8 cellular contexts compared by ENCODE assay signal in the genomic region with DNA sequence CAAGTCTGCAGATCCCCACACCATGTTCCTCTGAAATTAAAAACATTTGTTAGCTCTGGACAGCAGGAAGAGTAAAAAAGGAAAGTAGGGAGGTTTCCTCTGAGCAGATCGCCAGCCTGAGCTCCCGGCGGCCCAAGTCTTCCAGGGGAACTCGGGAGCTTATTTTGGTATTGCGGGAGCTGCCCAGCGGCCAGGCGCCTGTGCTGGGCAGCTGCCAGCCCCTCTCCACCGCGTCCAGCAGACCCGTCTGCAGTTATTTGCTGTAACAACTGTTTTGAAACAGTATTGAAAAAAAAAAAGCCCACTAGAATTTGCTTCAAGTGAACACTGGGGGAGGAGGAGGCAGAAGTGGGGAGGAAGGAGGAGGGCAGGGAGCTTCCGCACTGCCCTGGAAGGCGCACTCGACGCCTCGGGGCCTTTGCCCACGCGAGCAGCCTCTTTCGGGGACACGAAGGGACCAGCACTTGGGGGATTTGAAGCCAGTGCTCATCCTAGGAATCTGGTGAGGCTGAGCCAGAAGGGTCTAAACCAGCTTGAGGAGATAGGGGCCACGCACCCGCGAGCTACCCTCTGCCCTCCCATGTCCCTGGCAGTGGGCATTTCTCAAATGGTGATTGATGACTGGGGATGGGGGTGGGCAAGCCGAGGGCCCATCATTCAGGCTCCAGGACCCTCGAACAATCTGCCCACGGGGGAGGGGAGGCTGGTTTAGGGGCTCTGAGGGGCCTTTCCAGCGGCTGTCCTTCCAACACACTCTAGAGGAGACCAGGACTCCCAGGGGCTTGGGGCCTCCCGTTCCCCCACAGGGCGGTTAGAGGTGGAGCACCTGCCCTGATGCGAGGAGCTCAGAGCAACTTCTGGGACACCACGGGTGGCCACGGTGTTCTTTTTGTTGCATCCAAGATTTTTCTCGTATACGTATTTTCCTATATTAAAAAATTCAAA. TPM values are rescaled to one million over a fixed set of nuclear protein-coding genes. Genes with fewer than 3 reads are reported as not detected.
DNase-seq lines count a peak whose midpoint lies in the region; ATAC-seq and TF ChIP-seq lines count a peak whose summit lies in the region.

No MANE protein-coding gene starts in this region.

- H3K4me3 ChIP-seq in iPS-18c (ENCODE audit: insufficient read depth, low read depth, low read length): peak overlapping the region; percentile 69
- H3K4me3 ChIP-seq in skin epidermis: peak overlapping the region; percentile 42 to 71 (median 53)

- peak overlapping the region in 20 of 21 experiments; percentile 78 to 99 (median 92) for H3K27ac ChIP-seq in skin epidermis

- DNase-seq in HFFc6 (peak; percentile 15), anterior cingulate cortex (lab: John Stamatoyannopoulos, UW) (peak in 33 of 58 donors; percentile 21 to 68 (median 45)), LoVo (ENCODE audit: low spot score) (no peak), NCI-H146 (lab: John Stamatoyannopoulos, UW) (no peak)
- no peak for DNase-seq in stimulated activated CD4-positive, alpha-beta T cell treated with anti-CD3 and anti-CD28 coated beads, Interleukin-12 subunit alpha, Interleukin-12 subunit beta, amount 100 ng/mL, for 4 hours

- H3K9me3 Mint-ChIP-seq in HFFc6: no peaks in the 10 kb centered on the region

- no peaks in the 10 kb centered on the region for H3K36me3 Mint-ChIP-seq in HFFc6 (ENCODE audit: low read depth)

- no peak for TF ChIP-seq CTCF in HFFc6 (IDR thresholded peaks at IDR 0.05)

- H3K27ac Mint-ChIP-seq in HFFc6: peak overlapping the region; percentile 83

- no peaks in the 10 kb centered on the region for H3K9me3 ChIP-seq in iPS-18c (ENCODE audit: control insufficient read depth, insufficient read depth, low read length)

- peak overlapping the region; percentile 84 for H3K4me3 Mint-ChIP-seq in HFFc6

- peaks cover 9% of the 10 kb centered on the region for H3K27me3 Mint-ChIP-seq in HFFc6 (ENCODE audit: insufficient read depth)

- H3K4me1 Mint-ChIP-seq in HFFc6 (ENCODE audit: low read depth): peaks cover 42% of the 10 kb centered on the region

- no peak for ATAC-seq in GM21737 (IDR thresholded peaks at IDR 0.05; ENCODE audit: unreplicated experiment)

RNA-seq across cellular contexts. Expression of a gene that starts 3.0 kb away (rescaled TPM):
- 1 to 10 TPM; 7.3 to 9.7 (median 8.3) TPM for total RNA-seq in HFFc6 (2021; fragmentation: NEBNext Ultra II Directional; extraction: Animal tissue kit (Norgen Biotek cat#: 25700))

Comparison
In these comparisons a context has a peak if more than half of its experiments do, and no peak if none do; other contexts are left out.
1. DNase-seq: peak in HFFc6 (single experiment) and anterior cingulate cortex (33 of 58); none in stimulated activated CD4-positive, alpha-beta T cell treated with anti-CD3 and anti-CD28 coated beads, Interleukin-12 subunit alpha, Interleukin-12 subunit beta, amount 100 ng/mL, for 4 hours (single experiment), LoVo (single experiment) and NCI-H146 (single experiment).